In the genomic region with DNA sequence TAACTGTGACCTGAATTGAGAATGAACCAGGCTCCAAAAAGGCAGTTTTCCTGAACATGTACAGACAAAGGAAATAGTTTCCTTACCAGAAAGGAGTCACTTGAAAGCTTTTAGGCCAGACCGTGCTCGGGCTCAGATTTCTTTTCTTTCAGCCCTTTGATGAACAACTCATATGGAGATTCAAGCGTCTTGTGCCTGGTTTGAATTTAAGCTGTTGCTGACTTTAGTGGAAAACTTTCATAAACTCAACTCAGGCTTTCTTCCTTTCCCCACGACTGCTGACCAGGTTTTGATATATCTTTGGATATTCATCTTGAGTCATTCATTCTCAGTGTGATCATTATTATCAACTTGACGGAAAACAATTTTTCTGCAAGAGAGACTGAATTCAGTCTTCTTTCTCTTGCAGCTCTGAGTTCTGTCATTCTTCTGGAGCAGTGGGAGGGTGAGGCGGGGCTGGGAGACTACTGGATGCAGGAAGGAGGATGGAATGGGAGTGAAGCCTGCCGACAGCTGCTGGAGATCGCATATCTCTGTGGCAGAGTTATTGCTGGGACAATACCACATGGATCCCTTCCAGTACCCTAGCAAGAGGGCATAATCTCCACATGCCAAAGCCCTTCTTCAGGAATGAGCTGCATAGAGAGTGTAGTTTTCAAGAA, we compare ENCODE assay signal across 12 cellular contexts.
DNase-seq lines count a peak whose midpoint lies in the region; ATAC-seq, FAIRE-seq and TF ChIP-seq lines count a peak whose summit lies in the region.
"Had no signal": no experiment of that assay in that cellular context is flagged by ENCODE, and none has a peak within 500 bp of the region (broad histone marks: within the 10 kb centered on the region; RNA-seq: fewer than 3 reads in every experiment).

No MANE protein-coding gene starts in this region.

- POLR2A ChIA-PET in PC-9 (lab: Charles Lee; ENCODE audit: unreplicated experiment) = no interaction called here

- peak; percentile 43 for DNase-seq in H9
- peak; percentile 52 for DNase-seq in ecto neural progenitor cell (ENCODE audit: low spot score)
- DNase-seq in iPS-NIHi7 (ENCODE audit: extremely low spot score) = peak; percentile 39
- no peak for DNase-seq in NCI-H2081 (lab: John Stamatoyannopoulos, UW)
- DNase-seq in HTR-8/SVneo (ENCODE audit: insufficient read length, low spot score) = no peak
- DNase-seq in PC-9 = no peak
- DNase-seq: activated T-cell treated with anti-CD3 and anti-CD28 coated beads, Interleukin-2, amount 50 U/mL, for 24 hours; CD4-positive, alpha-beta memory T cell; naive thymus-derived CD4-positive, alpha-beta T cell had no signal

- no peaks in the 10 kb centered on the region for H3F3A ChIP-seq in PC-9 (ENCODE audit: insufficient read depth, low read depth)

- TF ChIP-seq CTCF in H9 (conservative IDR thresholded peaks at IDR 0.05) (no peak), PC-9 (conservative IDR thresholded peaks at IDR 0.05) (no peak)

- no peaks in the 10 kb centered on the region for H3K23me2 ChIP-seq in H9 (ENCODE audit: insufficient read length, low read depth, low read length, poor library complexity, severe bottlenecking)

- peaks cover 12% of the 10 kb centered on the region for H3K4me1 ChIP-seq in H9 (ENCODE audit: insufficient read depth, low read length)
- H3K4me1 ChIP-seq in skeletal muscle satellite cell (ENCODE audit: control insufficient read depth, insufficient read depth, low read length) = peaks cover 51% of the 10 kb centered on the region
- H3K4me1 ChIP-seq in PC-9 (replicated peaks; ENCODE audit: insufficient read depth) = no peaks in the 10 kb centered on the region

- no peak overlapping the region for H2BK12ac ChIP-seq in H9 (ENCODE audit: insufficient read length, low read depth, low read length)

- H3K36me3 Mint-ChIP-seq in H9 (ENCODE audit: insufficient read depth in 1 of 3, low read depth in 3 of 3) = no peaks in the 10 kb centered on the region; a peak in 1 of 7 replicates
- H3K36me3 Mint-ChIP-seq: CD4-positive, alpha-beta memory T cell; naive thymus-derived CD4-positive, alpha-beta T cell had no signal

- H3T11ph ChIP-seq in H9 (ENCODE audit: low read length) = no peak overlapping the region

- intact Hi-C loops in PC-9 (cut with micrococcal nuclease; ENCODE audit: unreplicated experiment) = no loop called here

- H3K14ac ChIP-seq in H9 (ENCODE audit: insufficient read depth, low read length) = no peak overlapping the region

- no peaks in the 10 kb centered on the region for H3K79me1 ChIP-seq in H9 (ENCODE audit: insufficient read depth, low read depth, low read length, poor library complexity, severe bottlenecking)

- no TSS peak for BruUV-seq in PC-9 (replicated peaks; lab: Mats Ljungman, UMichigan)

- no peak for FAIRE-seq in HTR-8/SVneo (lab: Jason Lieb, UNC)

- H4K8ac ChIP-seq in H9 (replicated peaks; ENCODE audit: insufficient read length, low read depth, low read length) = no peak overlapping the region

- H3K18ac ChIP-seq in H9 (ENCODE audit: insufficient read length, low read depth, low read length) = no peak overlapping the region

- H4K5ac ChIP-seq in H9 (ENCODE audit: insufficient read length, low read depth, low read length) = no peak overlapping the region

- no peaks in the 10 kb centered on the region for H3K9me3 ChIP-seq in H9 (ENCODE audit: control insufficient read depth, low read depth, low read length)
- no peaks in the 10 kb centered on the region for H3K9me3 ChIP-seq in skeletal muscle satellite cell (replicated peaks; ENCODE audit: low read length)
- no peaks in the 10 kb centered on the region for H3K9me3 ChIP-seq in PC-9 (ENCODE audit: insufficient read depth, low read depth)
- H3K9me3 ChIP-seq: upper lobe of left lung had no signal

- H3K4me3 Mint-ChIP-seq in H9 = no peak overlapping the region
- H3K4me3 Mint-ChIP-seq: activated T-cell treated with anti-CD3 and anti-CD28 coated beads, Interleukin-2, amount 50 U/mL, for 24 hours; CD4-positive, alpha-beta memory T cell; naive thymus-derived CD4-positive, alpha-beta T cell had no signal

- no CpG with 5 or more reads among the region's 8 CpGs for WGBS in H9 (ENCODE audit: extremely low coverage, insufficient read length, low lambda C conversion rate)

- H4K20me1 ChIP-seq in H9 (ENCODE audit: control insufficient read depth, insufficient read depth, insufficient read length) (no peaks in the 10 kb centered on the region), PC-9 (ENCODE audit: insufficient read depth) (no peaks in the 10 kb centered on the region)

- H3K9ac ChIP-seq in H9 (ENCODE audit: extremely low read depth, insufficient read length, low read length) = no peak overlapping the region
- peak overlapping the region; percentile 63 for H3K9ac ChIP-seq in skeletal muscle satellite cell (ENCODE audit: low read depth, low read length)

- H3K27me3 ChIP-seq in H9 (ENCODE audit: insufficient read depth, low read length) (no peaks in the 10 kb centered on the region; the same call in 1 of the 2 replicates), skeletal muscle satellite cell (ENCODE audit: control insufficient read depth, insufficient read depth, low read length) (no peaks in the 10 kb centered on the region), PC-9 (ENCODE audit: insufficient read depth, low read depth) (peaks cover 3% of the 10 kb centered on the region; the same call in 1 of the 2 replicates)
- H3K27me3 ChIP-seq: upper lobe of left lung had no signal

- H3K4me2 ChIP-seq in H9 (ENCODE audit: insufficient read depth, insufficient read length, low read length) = no peak overlapping the region
- H3K4me2 ChIP-seq in skeletal muscle satellite cell (ENCODE audit: low read length) = peak overlapping the region; percentile 61
- H3K4me2 ChIP-seq in PC-9 = no peak overlapping the region

- H3K56ac ChIP-seq in H9 (ENCODE audit: insufficient read length, low read depth, low read length) = no peak overlapping the region

- CTCF ChIA-PET in PC-9 (lab: Charles Lee) = no interaction called here

- no peak overlapping the region for H4K91ac ChIP-seq in H9 (ENCODE audit: insufficient read length, low read depth, low read length)

- H2BK20ac ChIP-seq in H9 (ENCODE audit: low read depth, low read length, poor library complexity, severe bottlenecking) = no peak overlapping the region

- H3K4me1 Mint-ChIP-seq in H9 = peaks cover 53 to 58% of the 10 kb centered on the region in 2 experiments
- H3K4me1 Mint-ChIP-seq: CD4-positive, alpha-beta memory T cell had no signal

- H3K9me3 Mint-ChIP-seq in H9 = no peaks in the 10 kb centered on the region; a peak in 1 of 5 replicates
- H3K9me3 Mint-ChIP-seq: activated T-cell treated with anti-CD3 and anti-CD28 coated beads, Interleukin-2, amount 50 U/mL, for 24 hours had no signal

- H2BK5ac ChIP-seq in H9 (ENCODE audit: insufficient read length, low read length) = no peak overlapping the region

- ATAC-seq in HG03095 (IDR thresholded peaks at IDR 0.05; ENCODE audit: unreplicated experiment) = no peak
- ATAC-seq: naive thymus-derived CD4-positive, alpha-beta T cell had no signal

- no peak overlapping the region for H2BK120ac ChIP-seq in H9 (ENCODE audit: low read depth, low read length, poor library complexity, severe bottlenecking)

- H2AK5ac ChIP-seq in H9 (ENCODE audit: insufficient read length, low read length) = no peak overlapping the region

- no peak overlapping the region for H3K23ac ChIP-seq in H9 (ENCODE audit: insufficient read length, low read depth, low read length)

- H2BK15ac ChIP-seq in H9 (ENCODE audit: low read depth, low read length) = no peak overlapping the region

- H3K27ac ChIP-seq in H9 (ENCODE audit: insufficient read length, low read depth, low read length) (no peak overlapping the region), PC-9 (no peak overlapping the region)

- H3K27ac Mint-ChIP-seq in H9 = no peak overlapping the region
- H3K27ac Mint-ChIP-seq: activated T-cell treated with anti-CD3 and anti-CD28 coated beads, Interleukin-2, amount 50 U/mL, for 24 hours; CD4-positive, alpha-beta memory T cell; naive thymus-derived CD4-positive, alpha-beta T cell had no signal

- H3K36me3 ChIP-seq in skeletal muscle satellite cell (ENCODE audit: insufficient read depth, low read length) (no peaks in the 10 kb centered on the region), PC-9 (ENCODE audit: low read depth) (no peaks in the 10 kb centered on the region)
- H3K36me3 ChIP-seq: upper lobe of left lung had no signal

- H3K27me3 Mint-ChIP-seq in H9 (ENCODE audit: low read depth) = peaks cover 7% of the 10 kb centered on the region; the same call in 1 of the 2 replicates

- no peak overlapping the region for H2AFZ ChIP-seq in H9 (ENCODE audit: low read length)
- H2AFZ ChIP-seq in PC-9 = no peak overlapping the region

- H3K4me3 ChIP-seq in skeletal muscle satellite cell (ENCODE audit: low read length) = peak overlapping the region; percentile 48
- no peak overlapping the region for H3K4me3 ChIP-seq in PC-9
- H3K4me3 ChIP-seq: upper lobe of left lung had no signal

- no peaks in the 10 kb centered on the region for H3K79me2 ChIP-seq in H9 (ENCODE audit: insufficient read depth, low read length)
- H3K79me2 ChIP-seq in PC-9 (ENCODE audit: low read depth) = no peaks in the 10 kb centered on the region

- no peaks in the 10 kb centered on the region for H3K9me2 ChIP-seq in PC-9 (ENCODE audit: insufficient read depth)

- no peak overlapping the region for H3K4ac ChIP-seq in H9 (ENCODE audit: low read depth, low read length)

Comparison
In these comparisons a context has a peak if more than half of its experiments do, and no peak if none do; other contexts are left out.
1. DNase-seq: peak in H9 (single experiment), ecto neural progenitor cell (single experiment) and iPS-NIHi7 (single experiment); none in NCI-H2081 (0 of 2), HTR-8/SVneo (single experiment) and PC-9 (0 of 2).